28 cellular contexts compared by ENCODE assay signal in genomic region chr20:24445510-24446170, GRCh38. TPM values are rescaled to one million over a fixed set of nuclear protein-coding genes. Genes with fewer than 3 reads are reported as not detected.
DNase-seq lines count a peak whose midpoint lies in the region; ATAC-seq and TF ChIP-seq lines count a peak whose summit lies in the region.
"Had no signal": no experiment of that assay in that cellular context is flagged by ENCODE, and none has a peak within 500 bp of the region (broad histone marks: within the 10 kb centered on the region; RNA-seq: fewer than 3 reads in every experiment).

No MANE protein-coding gene starts in this region.

- no peak overlapping the region for H3K4me2 ChIP-seq in mesendoderm (ENCODE audit: low read length)

- no peak overlapping the region for H3K23ac ChIP-seq in mesendoderm (ENCODE audit: low read length)

- H3K36me3 ChIP-seq in right atrium auricular region, result no peaks in the 10 kb centered on the region
- no peaks in the 10 kb centered on the region for H3K36me3 ChIP-seq in mesendoderm (ENCODE audit: control insufficient read depth, insufficient read depth, low read length)

- no peak overlapping the region for H2BK15ac ChIP-seq in mesendoderm (replicated peaks; ENCODE audit: low read depth)

- H3K4me3 ChIP-seq in right atrium auricular region, result no peak overlapping the region
- H3K4me3 ChIP-seq in coronary artery, result no peak overlapping the region
- no peak overlapping the region for H3K4me3 ChIP-seq in mesendoderm (ENCODE audit: low read length)
- H3K4me3 ChIP-seq: GM23248, K562 had no signal

- no peak overlapping the region for H3K4ac ChIP-seq in mesendoderm (ENCODE audit: low read depth, low read length)

- H3K9ac ChIP-seq in mesendoderm (ENCODE audit: low read length), result no peak overlapping the region
- H3K9ac ChIP-seq: GM23248 had no signal

- H3K27ac ChIP-seq in right atrium auricular region (no peak overlapping the region), coronary artery (no peak overlapping the region), mesendoderm (ENCODE audit: low read depth, low read length) (no peak overlapping the region), substantia nigra (ENCODE audit: low read depth, low read length, poor library complexity, severe bottlenecking) (peak overlapping the region; percentile 21)
- H3K27ac ChIP-seq: GM23248 had no signal

- no peak overlapping the region for H2AK5ac ChIP-seq in mesendoderm (ENCODE audit: low read length)

- H3K9me3 ChIP-seq in right atrium auricular region, result no peaks in the 10 kb centered on the region

- TF ChIP-seq CTCF in right atrium auricular region (IDR thresholded peaks at IDR 0.05) (no peak), coronary artery (IDR thresholded peaks at IDR 0.05) (no peak)

- H3K27me3 ChIP-seq in right atrium auricular region, result no peaks in the 10 kb centered on the region
- no peaks in the 10 kb centered on the region for H3K27me3 ChIP-seq in mesendoderm (ENCODE audit: insufficient read depth, low read length, poor library complexity)

- no CpG with 5 or more reads among the region's 11 CpGs for WGBS in mesendoderm (ENCODE audit: extremely low coverage, insufficient coverage, low lambda C conversion rate)

- H3K79me1 ChIP-seq in mesendoderm (ENCODE audit: low read length), result no peaks in the 10 kb centered on the region

- no peak overlapping the region for H4K8ac ChIP-seq in mesendoderm (ENCODE audit: low read depth, low read length)

- no peaks in the 10 kb centered on the region for H3K4me1 ChIP-seq in right atrium auricular region
- H3K4me1 ChIP-seq in mesendoderm (ENCODE audit: control insufficient read depth, low read depth, low read length), result peaks cover 24% of the 10 kb centered on the region

- no peaks in the 10 kb centered on the region for H3K79me2 ChIP-seq in mesendoderm (ENCODE audit: control insufficient read depth, insufficient read depth, low read length)

- DNase-seq in right atrium auricular region (ENCODE audit: low spot score), result peak; percentile 55
- DNase-seq in Right ventricle myocardium superior, result no peak
- DNase-seq in coronary artery (ENCODE audit: low spot score), result peak; percentile 57
- peak; percentile 63 for DNase-seq in mesendoderm
- DNase-seq in substantia nigra (lab: John Stamatoyannopoulos, UW), result no peak
- DNase-seq in activated T-cell treated with anti-CD3 and anti-CD28 coated beads for 4 hours, result no peak
- DNase-seq in SIG-M5 treated with dmso at 0.1 percent for 504 hours (lab: John Stamatoyannopoulos, UW; ENCODE audit: unreplicated experiment), result no peak
- DNase-seq: 8988T; Calu3; DMS79 treated with DMSO at 0.1 percent for 48 hours; GM23248; Kasumi-1; NCI-H1092 treated with DMSO at 0.1 percent for 48 hours; NCI-H1436 treated with DMSO at 0.1 percent for 48 hours; NCI-H1930; NCI-H2107; NCI-H446 treated with DMSO at 0.1 percent for 48 hours; NCI-H526; NCI-H82; NK-92 treated with Interleukin-12 subunit alpha and Interleukin-12 subunit beta, amount 100 ng/mL, for 24 hours; RPMI8226; SHP77 had no signal

- intact Hi-C loops in Right ventricle myocardium superior (cut with DNase I), result no loop called here

- ATAC-seq in Right ventricle myocardium superior (ENCODE audit: poor library complexity) (no peak), GM18861 (IDR thresholded peaks at IDR 0.05; ENCODE audit: unreplicated experiment) (no peak)
- ATAC-seq: HCT116, HepG2, K562 had no signal

- no peak overlapping the region for H2BK120ac ChIP-seq in mesendoderm (ENCODE audit: low read depth, low read length)

- no peak overlapping the region for H3K18ac ChIP-seq in mesendoderm (ENCODE audit: low read length)

- no peak overlapping the region for H4K5ac ChIP-seq in mesendoderm (ENCODE audit: low read length)

- H3K56ac ChIP-seq in mesendoderm (ENCODE audit: low read length), result peak overlapping the region; percentile 18

- H2BK5ac ChIP-seq in mesendoderm (ENCODE audit: low read length), result no peak overlapping the region

RNA-seq across cellular contexts. Expression of gene SYNDIG1, which starts 23.8 kb away (rescaled TPM):
- 10 to 100 TPM; 21.7 to 38.1 TPM for total RNA-seq in right atrium auricular region
- total RNA-seq in Right ventricle myocardium superior, result 11.5 TPM
- polyA plus RNA-seq in mesendoderm (2013, experiment 1 of 2), result 1.9 TPM
- 1.7 TPM for polyA plus RNA-seq in mesendoderm (2013, experiment 2 of 2)
- total RNA-seq: Calu3, HepG2, HT-29, K562, M059J had no signal
- polyA plus RNA-seq: HepG2, K562 had no signal

Comparison
In these comparisons a context has a peak if more than half of its experiments do, and no peak if none do; other contexts are left out.
1. DNase-seq: peak in right atrium auricular region (single experiment), coronary artery (single experiment) and mesendoderm (single experiment); none in Right ventricle myocardium superior (single experiment), substantia nigra (0 of 49), activated T-cell treated with anti-CD3 and anti-CD28 coated beads for 4 hours (single experiment) and SIG-M5 treated with dmso at 0.1 percent for 504 hours (single experiment).